Comparison of ENCODE assay signal across 17 cellular contexts in the genomic region with DNA sequence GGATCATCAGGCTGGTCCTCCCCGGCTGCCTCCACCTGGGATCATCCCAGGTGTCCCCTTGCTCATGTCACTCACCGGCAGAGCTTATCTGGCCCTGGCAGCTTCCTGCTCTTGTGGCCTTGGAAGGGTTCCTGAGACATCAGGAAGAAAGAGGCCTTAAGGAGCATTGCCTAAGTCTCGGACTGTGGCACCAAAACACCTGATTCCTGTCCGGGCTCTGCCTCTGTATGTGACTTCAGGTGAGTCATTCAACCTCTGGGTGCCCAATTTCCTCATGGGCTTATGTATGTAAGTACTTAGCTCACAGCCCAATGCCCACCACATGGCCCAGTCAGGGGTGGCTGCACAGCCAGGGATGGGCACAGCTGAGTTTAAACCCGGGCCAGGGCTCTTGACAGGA.
"Had no signal": no experiment of that assay in that cellular context is flagged by ENCODE, and none has a peak within 500 bp of the region (broad histone marks: within the 10 kb centered on the region; RNA-seq: fewer than 3 reads in every experiment).

No MANE protein-coding gene starts in this region.

- H3K9me3 ChIP-seq: heart right ventricle, thyroid gland, uterus had no signal

- H3K4me1 ChIP-seq: uterus had no signal

- H3K27me3 ChIP-seq: dorsolateral prefrontal cortex, thyroid gland, uterus had no signal

- H3K4me3 ChIP-seq: dorsolateral prefrontal cortex, heart right ventricle, thyroid gland, uterus had no signal

- H3K27ac ChIP-seq: dorsolateral prefrontal cortex, thyroid gland, uterus had no signal

- H3K36me3 ChIP-seq: heart right ventricle, thyroid gland, uterus had no signal

- DNase-seq: cortex of kidney; dorsolateral prefrontal cortex; effector CD8-positive, alpha-beta T cell; heart right ventricle; hypothalamus; left cardiac atrium; left ventricle myocardium superior; mesendoderm; naive thymus-derived CD4-positive, alpha-beta T cell; nephron progenitor cell; small intestine; stimulated activated CD4-positive, alpha-beta T cell treated with anti-CD3 and anti-CD28 coated beads, Interleukin-12 subunit alpha, Interleukin-12 subunit beta, amount 100 ng/mL, for 4 hours; stimulated activated naive CD4-positive, alpha-beta T cell; thyroid gland; uterus had no signal

- ATAC-seq: esophagus mucosa; heart right ventricle; left cardiac atrium; left ventricle myocardium superior; naive thymus-derived CD4-positive, alpha-beta T cell; right cardiac atrium had no signal
